Comparison of ENCODE assay signal across 29 cellular contexts in genomic region chrX:131565909-131566308, GRCh38. TPM values are rescaled to one million over a fixed set of nuclear protein-coding genes. Genes with fewer than 3 reads are reported as not detected.
"Had no signal": no experiment of that assay in that cellular context is flagged by ENCODE, and none has a peak within 500 bp of the region (broad histone marks: within the 10 kb centered on the region; RNA-seq: fewer than 3 reads in every experiment).

No MANE protein-coding gene starts in this region.

- H3K36me3 ChIP-seq: esophagus squamous epithelium, prostate gland, right lobe of liver, spleen, tibial nerve, upper lobe of right lung, vagina had no signal

- H3K27me3 ChIP-seq: esophagus squamous epithelium, foreskin keratinocyte, spleen, testis, tibial nerve, upper lobe of right lung, vagina had no signal

- H3K27me3 Mint-ChIP-seq: effector memory CD8-positive, alpha-beta T cell; naive B cell; stimulated activated naive B cell treated with anti-CD40 and anti-IgM and Interleukin-4, amounts not matched to agents 10 μg/mL and 1 μg/mL and 100 μg/mL, for 72 hours; stimulated activated naive CD8-positive, alpha-beta T cell treated with anti-CD3 and anti-CD28 coated beads, Interleukin-15, amount 100 ng/mL, for 72 hours had no signal

- H3K4me3 ChIP-seq: esophagus squamous epithelium, lung, prostate gland, right lobe of liver, spleen, testis, tibial nerve, upper lobe of right lung, vagina had no signal

- H2AFZ ChIP-seq: parathyroid adenoma had no signal

- DNase-seq: effector memory CD8-positive, alpha-beta T cell; esophagus squamous epithelium; foreskin keratinocyte; hippocampal formation; left colon; left ventricle myocardium superior; mesendoderm; naive B cell; right lobe of liver; spleen; stimulated activated CD4-positive, alpha-beta T cell treated with anti-CD3 and anti-CD28 coated beads, Interleukin-15, amount 100 ng/mL, for 24 hours; stimulated activated CD4-positive, alpha-beta T cell treated with anti-CD3 and anti-CD28 coated beads, Interleukin-1b, Interleukin-23, amount 100 ng/mL, for 48 hours; stimulated activated CD4-positive, alpha-beta T cell treated with anti-CD3 and anti-CD28 coated beads, Interleukin-4, amount 100 ng/mL, for 24 hours; stimulated activated naive B cell treated with anti-CD40 and anti-IgM and Interleukin-4, amounts not matched to agents 10 μg/mL and 1 μg/mL and 100 μg/mL, for 72 hours; stimulated activated naive CD8-positive, alpha-beta T cell treated with anti-CD3 and anti-CD28 coated beads, Interleukin-15, amount 100 ng/mL, for 72 hours; testis; upper lobe of right lung had no signal

- H3K4me1 ChIP-seq: esophagus squamous epithelium, foreskin keratinocyte, parathyroid adenoma, prostate gland, right lobe of liver, spleen, testis, tibial nerve, upper lobe of right lung, vagina had no signal

- ATAC-seq: effector memory CD8-positive, alpha-beta T cell; foreskin keratinocyte; left colon; left ventricle myocardium superior; right lobe of liver; stimulated activated naive B cell treated with anti-CD40 and anti-IgM and Interleukin-4, amounts not matched to agents 10 μg/mL and 1 μg/mL and 100 μg/mL, for 72 hours; stimulated activated naive CD8-positive, alpha-beta T cell treated with anti-CD3 and anti-CD28 coated beads, Interleukin-15, amount 100 ng/mL, for 72 hours; upper lobe of right lung had no signal

- H3K9me3 Mint-ChIP-seq: effector memory CD8-positive, alpha-beta T cell; stimulated activated naive B cell treated with anti-CD40 and anti-IgM and Interleukin-4, amounts not matched to agents 10 μg/mL and 1 μg/mL and 100 μg/mL, for 72 hours; stimulated activated naive CD8-positive, alpha-beta T cell treated with anti-CD3 and anti-CD28 coated beads, Interleukin-15, amount 100 ng/mL, for 72 hours had no signal

- H3K4me3 Mint-ChIP-seq: effector memory CD8-positive, alpha-beta T cell; naive B cell; nephron; stimulated activated naive B cell treated with anti-CD40 and anti-IgM and Interleukin-4, amounts not matched to agents 10 μg/mL and 1 μg/mL and 100 μg/mL, for 72 hours; stimulated activated naive CD8-positive, alpha-beta T cell treated with anti-CD3 and anti-CD28 coated beads, Interleukin-15, amount 100 ng/mL, for 72 hours had no signal

- H3K36me3 Mint-ChIP-seq: naive B cell; stimulated activated naive B cell treated with anti-CD40 and anti-IgM and Interleukin-4, amounts not matched to agents 10 μg/mL and 1 μg/mL and 100 μg/mL, for 72 hours had no signal

- H3K27ac ChIP-seq: epithelial cell of prostate, esophagus squamous epithelium, foreskin keratinocyte, parathyroid adenoma, prostate gland, right lobe of liver, spleen, testis, tibial nerve, upper lobe of right lung, vagina had no signal

- H3K9me3 ChIP-seq: esophagus squamous epithelium, prostate gland, right lobe of liver, spleen, testis, tibial nerve, upper lobe of right lung, vagina had no signal

- H3K27ac Mint-ChIP-seq: effector memory CD8-positive, alpha-beta T cell; naive B cell; nephron; stimulated activated naive B cell treated with anti-CD40 and anti-IgM and Interleukin-4, amounts not matched to agents 10 μg/mL and 1 μg/mL and 100 μg/mL, for 72 hours; stimulated activated naive CD8-positive, alpha-beta T cell treated with anti-CD3 and anti-CD28 coated beads, Interleukin-15, amount 100 ng/mL, for 72 hours had no signal

- H3K9ac ChIP-seq: parathyroid adenoma had no signal

- H3K79me2 ChIP-seq: parathyroid adenoma had no signal

- H3K4me1 Mint-ChIP-seq: naive B cell; nephron; stimulated activated naive B cell treated with anti-CD40 and anti-IgM and Interleukin-4, amounts not matched to agents 10 μg/mL and 1 μg/mL and 100 μg/mL, for 72 hours; stimulated activated naive CD8-positive, alpha-beta T cell treated with anti-CD3 and anti-CD28 coated beads, Interleukin-15, amount 100 ng/mL, for 72 hours had no signal

RNA-seq across cellular contexts. Expression of gene OR13H1, which starts 22.0 kb away (rescaled TPM):
- total RNA-seq: esophagus squamous epithelium, foreskin keratinocyte, kidney epithelial cell, left colon, left ventricle myocardium superior, lung, omental fat pad, prostate gland, renal cortical epithelial cell, right lobe of liver, skeletal muscle tissue, spleen, subcutaneous adipose tissue, testis, tibial nerve, upper lobe of right lung, vagina had no signal
- polyA plus RNA-seq: foreskin keratinocyte, lung, spleen had no signal
